ENCODE assay signal across 9 cellular contexts in genomic region chr12:106106892-106107291, GRCh38. TPM values are rescaled to one million over a fixed set of nuclear protein-coding genes. Genes with fewer than 3 reads are reported as not detected.
A peak's percentile ranks its signal among the peaks of the same experiment; 100 is the strongest.
DNase-seq lines count a peak whose midpoint lies in the region; TF ChIP-seq lines count a peak whose summit lies in the region.
"Had no signal": no experiment of that assay in that cellular context is flagged by ENCODE, and none has a peak within 500 bp of the region (broad histone marks: within the 10 kb centered on the region; RNA-seq: fewer than 3 reads in every experiment).

No MANE protein-coding gene starts in this region.

- H3K36me3 ChIP-seq in HAP-1 (replicated peaks) (no peaks in the 10 kb centered on the region), prostate gland (no peaks in the 10 kb centered on the region)

- H3K9me3 ChIP-seq in HAP-1 = no peaks in the 10 kb centered on the region
- H3K9me3 ChIP-seq in prostate gland = no peaks in the 10 kb centered on the region

- H3K4me3 ChIP-seq in HAP-1 (no peak overlapping the region), foreskin fibroblast (ENCODE audit: low read depth in 1 of 2, low read length in 2 of 2) (no peak overlapping the region), prostate gland (no peak overlapping the region)

- CTCF ChIA-PET in activated naive CD4-positive, alpha-beta T cell treated with anti-CD3 and anti-CD28 coated beads, Interleukin-2, amount 10 ng/mL, durations not matched to agents 7 days and 5 days (lab: Charles Lee) = interaction anchor here (0.7 kb wide), 1 partner anchor 412 kb away, joined by 3 read pairs; no protein-coding TSS in a partner anchor

- peak; percentile 60 to 67 for DNase-seq in HAP-1 (ENCODE audit: low spot score in 2 of 2)
- DNase-seq in T1000 (lab: John Stamatoyannopoulos, UW) = peak; percentile 10
- peak; percentile 67 to 74 for DNase-seq in foreskin fibroblast
- DNase-seq in prostate gland (ENCODE audit: low spot score) = peak; percentile 27
- DNase-seq in head of caudate nucleus = no peak
- DNase-seq in NCI-H1417 treated with DMSO at 0.1 percent for 48 hours (lab: John Stamatoyannopoulos, UW) = no peak
- no peak for DNase-seq in stimulated activated CD4-positive, alpha-beta T cell treated with anti-CD3 and anti-CD28 coated beads, Interleukin-2, amount 100 ng/mL, for 24 hours
- DNase-seq in activated naive CD4-positive, alpha-beta T cell treated with anti-CD3 and anti-CD28 coated beads, Interleukin-2, amount 10 ng/mL, durations not matched to agents 7 days and 5 days = no peak
- DNase-seq: DMS53 had no signal

- H3K27me3 Mint-ChIP-seq in activated naive CD4-positive, alpha-beta T cell treated with anti-CD3 and anti-CD28 coated beads, Interleukin-2, amount 10 ng/mL, durations not matched to agents 7 days and 5 days = peaks cover 19% of the 10 kb centered on the region

- H3K4me1 ChIP-seq in HAP-1 (peaks cover 44% of the 10 kb centered on the region), prostate gland (replicated peaks) (no peaks in the 10 kb centered on the region)

- WGBS in prostate gland = 26% methylated on average over 6 of the region's 6 CpGs

- no peak overlapping the region for H3K27ac Mint-ChIP-seq in activated naive CD4-positive, alpha-beta T cell treated with anti-CD3 and anti-CD28 coated beads, Interleukin-2, amount 10 ng/mL, durations not matched to agents 7 days and 5 days

- no peak overlapping the region for H3K4me3 Mint-ChIP-seq in activated naive CD4-positive, alpha-beta T cell treated with anti-CD3 and anti-CD28 coated beads, Interleukin-2, amount 10 ng/mL, durations not matched to agents 7 days and 5 days

- H3K4me1 Mint-ChIP-seq in activated naive CD4-positive, alpha-beta T cell treated with anti-CD3 and anti-CD28 coated beads, Interleukin-2, amount 10 ng/mL, durations not matched to agents 7 days and 5 days = no peaks in the 10 kb centered on the region

- no peaks in the 10 kb centered on the region for H3K27me3 ChIP-seq in HAP-1 (ENCODE audit: low read depth)
- H3K27me3 ChIP-seq in prostate gland (replicated peaks; ENCODE audit: insufficient read depth) = no peaks in the 10 kb centered on the region

- no peak for TF ChIP-seq POLR2A in prostate gland (IDR thresholded peaks at IDR 0.05)

- intact Hi-C loops in prostate gland (cut with DNase I) = no loop called here
- intact Hi-C loops in head of caudate nucleus (cut with DNase I) = no loop called here

- in situ Hi-C loops in HAP-1 (cut with MboI; ENCODE audit: low sequenced_read_pairs) = no loop called here

- no peaks in the 10 kb centered on the region for H3K9me3 Mint-ChIP-seq in activated naive CD4-positive, alpha-beta T cell treated with anti-CD3 and anti-CD28 coated beads, Interleukin-2, amount 10 ng/mL, durations not matched to agents 7 days and 5 days

- no peak for TF ChIP-seq CTCF in foreskin fibroblast (IDR thresholded peaks at IDR 0.05; ENCODE audit: low read depth, low read length)
- no peak for TF ChIP-seq CTCF in prostate gland (IDR thresholded peaks at IDR 0.05)

- H3K27ac ChIP-seq in prostate gland = no peak overlapping the region

- no peaks in the 10 kb centered on the region for H3K36me3 Mint-ChIP-seq in activated naive CD4-positive, alpha-beta T cell treated with anti-CD3 and anti-CD28 coated beads, Interleukin-2, amount 10 ng/mL, durations not matched to agents 7 days and 5 days

RNA-seq across cellular contexts. Expression of gene NUAK1, which starts 31.9 kb away (rescaled TPM):
- total RNA-seq in prostate gland = 10 to 100 TPM in 1 of 2 donors, 1 to 10 TPM in 1; 9.6 to 16.0 TPM

Comparison
In these comparisons a context has a peak if more than half of its experiments do, and no peak if none do; other contexts are left out.
1. DNase-seq: peak in HAP-1 (2 of 2), T1000 (single experiment), foreskin fibroblast (2 of 2) and prostate gland (single experiment); none in head of caudate nucleus (0 of 42), NCI-H1417 treated with DMSO at 0.1 percent for 48 hours (single experiment), stimulated activated CD4-positive, alpha-beta T cell treated with anti-CD3 and anti-CD28 coated beads, Interleukin-2, amount 100 ng/mL, for 24 hours (0 of 2) and activated naive CD4-positive, alpha-beta T cell treated with anti-CD3 and anti-CD28 coated beads, Interleukin-2, amount 10 ng/mL, durations not matched to agents 7 days and 5 days (single experiment).